Comparison of ENCODE assay signal across 1 cellular context in the genomic region with DNA sequence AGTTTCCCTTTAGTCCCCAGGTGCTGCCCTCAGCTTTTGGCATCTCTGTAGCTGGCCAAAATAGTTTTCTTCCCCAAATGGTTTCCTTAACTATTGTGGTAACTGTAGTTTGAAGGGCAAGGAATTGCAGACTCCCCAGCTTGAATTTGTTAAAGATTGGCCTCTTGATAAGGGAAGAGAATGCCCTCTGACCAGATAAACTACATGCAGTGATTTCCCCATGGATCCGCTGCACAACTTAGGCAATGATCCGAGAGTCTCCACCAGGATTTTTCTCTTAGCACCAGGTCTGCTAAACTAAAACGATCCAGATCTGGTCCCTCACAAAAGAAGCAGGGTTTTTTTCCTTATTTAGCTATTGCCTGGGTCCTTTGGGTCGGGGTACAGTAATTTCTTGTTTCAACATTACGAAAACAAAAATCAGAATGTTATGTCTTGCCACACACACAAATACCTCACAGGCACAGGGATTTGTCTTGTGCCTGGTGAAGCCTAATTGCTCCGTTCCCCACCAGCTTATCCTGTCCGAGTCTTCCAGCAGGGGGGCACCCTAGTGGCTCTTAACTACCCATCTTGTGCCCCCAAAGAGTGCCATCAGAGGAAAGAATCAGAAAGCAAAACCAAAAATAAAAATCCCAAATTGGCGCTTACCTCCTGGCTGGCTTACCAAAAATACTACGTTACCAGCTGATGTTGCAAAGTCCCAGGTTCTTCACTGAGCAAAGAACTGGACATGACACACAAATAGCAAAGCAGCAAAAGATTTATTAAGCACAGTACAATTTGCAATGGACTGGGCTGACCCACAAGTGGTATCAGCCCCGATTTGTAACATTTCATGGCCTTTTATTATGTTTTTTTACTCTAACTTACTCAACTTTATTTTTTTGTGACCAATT.
TF ChIP-seq lines count a peak whose summit lies in the region.

No MANE protein-coding gene starts in this region.

TF ChIP-seq in HepG2, 621 proteins besides CTCF, POLR2A, EP300 and RAD21:
- TF ChIP-seq, protein P1, sequence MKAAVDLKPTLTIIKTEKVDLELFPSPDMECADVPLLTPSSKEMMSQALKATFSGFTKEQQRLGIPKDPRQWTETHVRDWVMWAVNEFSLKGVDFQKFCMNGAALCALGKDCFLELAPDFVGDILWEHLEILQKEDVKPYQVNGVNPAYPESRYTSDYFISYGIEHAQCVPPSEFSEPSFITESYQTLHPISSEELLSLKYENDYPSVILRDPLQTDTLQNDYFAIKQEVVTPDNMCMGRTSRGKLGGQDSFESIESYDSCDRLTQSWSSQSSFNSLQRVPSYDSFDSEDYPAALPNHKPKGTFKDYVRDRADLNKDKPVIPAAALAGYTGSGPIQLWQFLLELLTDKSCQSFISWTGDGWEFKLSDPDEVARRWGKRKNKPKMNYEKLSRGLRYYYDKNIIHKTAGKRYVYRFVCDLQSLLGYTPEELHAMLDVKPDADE (CRISPR knock-in tag; IDR thresholded peaks at IDR 0.05): no peak
- TF ChIP-seq U2AF2 (IDR thresholded peaks at IDR 0.05; ENCODE audit: low read depth, low read length): no peak
- no peak for TF ChIP-seq SOX5 (CRISPR knock-in tag; IDR thresholded peaks at IDR 0.05; ENCODE audit: borderline replicate concordance)
- no peak for TF ChIP-seq ATM (IDR thresholded peaks at IDR 0.05; ENCODE audit: borderline replicate concordance)
- no peak for TF ChIP-seq PPARG (CRISPR knock-in tag; conservative IDR thresholded peaks at IDR 0.05)
